Comparison of ENCODE assay signal across 1 cellular context in the genomic region with DNA sequence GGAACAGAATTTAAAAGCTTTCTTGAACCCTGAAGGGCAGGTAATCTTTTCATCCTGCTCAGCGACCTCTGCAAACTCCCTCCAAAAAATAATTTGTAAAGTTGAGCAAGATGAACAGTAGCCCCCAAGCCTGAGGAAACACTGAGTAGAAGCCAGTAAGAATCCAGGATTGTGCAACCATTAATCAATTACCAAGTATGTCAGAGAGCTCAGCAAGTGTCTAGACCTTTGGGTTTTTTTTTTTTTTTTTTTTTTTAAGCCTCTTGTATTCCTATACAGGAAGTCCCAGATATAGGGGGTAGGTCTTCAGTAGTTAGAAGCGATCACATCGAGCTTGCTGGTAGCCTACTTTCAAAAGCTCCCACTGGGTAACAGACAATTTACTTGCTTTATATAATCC.
TF ChIP-seq lines count a peak whose summit lies in the region.

No MANE protein-coding gene starts in this region.

TF ChIP-seq in HepG2, 621 proteins besides CTCF, POLR2A, EP300 and RAD21 (continued from another document):
- TF ChIP-seq, protein P1, sequence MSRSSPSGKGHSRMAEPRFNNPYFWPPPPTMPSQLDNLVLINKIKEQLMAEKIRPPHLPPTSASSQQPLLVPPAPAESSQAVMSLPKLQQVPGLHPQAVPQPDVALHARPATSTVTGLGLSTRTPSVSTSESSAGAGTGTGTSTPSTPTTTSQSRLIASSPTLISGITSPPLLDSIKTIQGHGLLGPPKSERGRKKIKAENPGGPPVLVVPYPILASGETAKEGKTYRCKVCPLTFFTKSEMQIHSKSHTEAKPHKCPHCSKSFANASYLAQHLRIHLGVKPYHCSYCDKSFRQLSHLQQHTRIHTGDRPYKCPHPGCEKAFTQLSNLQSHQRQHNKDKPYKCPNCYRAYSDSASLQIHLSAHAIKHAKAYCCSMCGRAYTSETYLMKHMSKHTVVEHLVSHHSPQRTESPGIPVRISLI (CRISPR knock-in tag; IDR thresholded peaks at IDR 0.05; ENCODE audit: borderline replicate concordance), result no peak
- peak; percentile 49 for TF ChIP-seq CEBPB (IDR thresholded peaks at IDR 0.05; ENCODE audit: borderline replicate concordance, low read depth, low read length)
TF ChIP-seq in HepG2: peak in this region for 2.
